15 cellular contexts compared by ENCODE assay signal in the genomic region with DNA sequence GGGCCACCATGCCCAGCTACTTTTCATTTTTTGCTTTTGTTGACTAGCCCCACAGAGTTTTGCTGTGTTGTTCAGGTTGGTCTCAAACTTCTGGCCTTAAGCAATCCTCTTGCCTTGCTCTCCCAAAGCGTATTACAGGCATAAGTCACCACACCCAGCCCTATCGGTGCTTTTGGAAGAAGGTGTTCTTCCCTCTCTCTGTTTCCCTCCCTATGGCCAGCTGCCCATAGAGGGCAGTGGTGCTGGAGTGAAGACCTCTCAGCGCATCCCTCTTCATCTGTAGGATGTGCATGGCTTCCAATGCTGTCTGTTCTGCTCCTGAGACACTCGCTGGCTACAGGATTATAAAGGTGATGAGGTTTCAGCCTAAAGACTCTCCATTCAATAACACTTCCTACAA. TPM values are rescaled to one million over a fixed set of nuclear protein-coding genes. Genes with fewer than 3 reads are reported as not detected.
DNase-seq lines count a peak whose midpoint lies in the region; FAIRE-seq and TF ChIP-seq lines count a peak whose summit lies in the region.
"Had no signal": no experiment of that assay in that cellular context is flagged by ENCODE, and none has a peak within 500 bp of the region (broad histone marks: within the 10 kb centered on the region; RNA-seq: fewer than 3 reads in every experiment).

No MANE protein-coding gene starts in this region.

- H3K4me1 ChIP-seq in Caco-2 (no peaks in the 10 kb centered on the region), SK-N-SH (ENCODE audit: control insufficient read depth in 1 of 2, insufficient read depth in 2 of 2, low read depth in 1 of 2, low read length in 1 of 2) (no peaks in the 10 kb centered on the region)
- H3K4me1 ChIP-seq: uterus had no signal

- H3K4me3 ChIP-seq in Caco-2 (ENCODE audit: low read depth, low read length) (no peak overlapping the region), SK-N-SH (ENCODE audit: low read depth in 2 of 2, low read length in 1 of 2) (no peak overlapping the region), kidney epithelial cell (ENCODE audit: low read depth, low read length) (no peak overlapping the region)
- H3K4me3 ChIP-seq: uterus had no signal

- H3K27ac Mint-ChIP-seq in Caco-2 (ENCODE audit: unreplicated experiment), result no peak overlapping the region

- no peak overlapping the region for H3K4me2 ChIP-seq in SK-N-SH
- H3K4me2 ChIP-seq: KMS-11 had no signal

- H3K27ac ChIP-seq in SK-N-SH (ENCODE audit: low read depth in 2 of 2, low read length in 1 of 2) (no peak overlapping the region), caudate nucleus (ENCODE audit: low read depth, low read length) (no peak overlapping the region)
- H3K27ac ChIP-seq: KMS-11, uterus had no signal

- no peaks in the 10 kb centered on the region for H3K9me3 Mint-ChIP-seq in Caco-2 (ENCODE audit: unreplicated experiment)

- H3K36me3 ChIP-seq in Caco-2 (ENCODE audit: control insufficient read depth, insufficient read depth, low read length), result no peaks in the 10 kb centered on the region
- no peaks in the 10 kb centered on the region for H3K36me3 ChIP-seq in SK-N-SH (replicated peaks in 1 of 2; ENCODE audit: control insufficient read depth in 1 of 2, insufficient read depth in 2 of 2, low read length in 1 of 2)
- no peaks in the 10 kb centered on the region for H3K36me3 ChIP-seq in kidney epithelial cell (ENCODE audit: control insufficient read depth, insufficient read depth, low read length)
- H3K36me3 ChIP-seq: uterus had no signal

- 12% methylated on average over 4 of the region's 4 CpGs for WGBS in SK-N-SH (ENCODE audit: low lambda C conversion rate)

- TF ChIP-seq EP300 in SK-N-SH (IDR thresholded peaks at IDR 0.05; ENCODE audit: borderline replicate concordance in 1 of 2, low read depth in 1 of 2, low read length in 1 of 2), result no peak

- TF ChIP-seq CTCF in Caco-2 (IDR thresholded peaks at IDR 0.05; ENCODE audit: insufficient read depth in 1 of 2, low read depth in 1 of 2, low read length in 1 of 2, severe bottlenecking in 1 of 2, unreplicated experiment in 1 of 2) (peak; percentile 46 to 67), SK-N-SH (IDR thresholded peaks at IDR 0.05) (peak; percentile 28; the same call in 1 of the 2 replicates), kidney epithelial cell (IDR thresholded peaks at IDR 0.05; ENCODE audit: insufficient read depth, low read length, poor library complexity, severe bottlenecking) (peak; percentile 26)

- DNase-seq in Caco-2, result peak in 1 of 2 experiments; percentile 38
- DNase-seq in GM18507 (ENCODE audit: extremely low spot score, insufficient read length, low read depth), result no peak
- DNase-seq in SK-N-SH, result no peak
- DNase-seq in kidney epithelial cell (ENCODE audit: low read depth), result no peak
- DNase-seq in nucleus accumbens (lab: John Stamatoyannopoulos, UW), result no peak
- DNase-seq in caudate nucleus (lab: John Stamatoyannopoulos, UW), result no peak
- DNase-seq in activated CD8-positive, alpha-beta memory T cell treated with anti-CD3 and anti-CD28 coated beads, Interleukin-2, amount 50 U/mL, for 4 hours, result no peak
- no peak for DNase-seq in superior temporal gyrus (ENCODE audit: extremely low spot score)
- DNase-seq: DMS79, HCEC 1CT, NCI-H524 treated with DMSO at 0.1 percent for 48 hours, T-helper 9 cell, uterus had no signal

- no peak for TF ChIP-seq RAD21 in SK-N-SH (IDR thresholded peaks at IDR 0.05; ENCODE audit: low read length)

- intact Hi-C loops in Caco-2 (cut with micrococcal nuclease; ENCODE audit: unreplicated experiment), result no loop called here

- no peaks in the 10 kb centered on the region for H4K20me1 ChIP-seq in SK-N-SH (ENCODE audit: insufficient read depth)

- H3K9me3 ChIP-seq in Caco-2, result no peaks in the 10 kb centered on the region; the same call in 1 of the 2 replicates
- H3K9me3 ChIP-seq in SK-N-SH, result no peaks in the 10 kb centered on the region
- H3K9me3 ChIP-seq: uterus had no signal

- peaks cover 7% of the 10 kb centered on the region for H3K27me3 Mint-ChIP-seq in Caco-2 (ENCODE audit: insufficient read depth, unreplicated experiment)

- H3K27me3 ChIP-seq in Caco-2 (replicated peaks; ENCODE audit: control insufficient read depth, insufficient read depth, low read length) (no peaks in the 10 kb centered on the region; the same call in 1 of the 2 replicates), SK-N-SH (ENCODE audit: insufficient read depth) (peaks cover 64% of the 10 kb centered on the region), kidney epithelial cell (ENCODE audit: control insufficient read depth, insufficient read depth, low read length) (peaks cover 2% of the 10 kb centered on the region)
- H3K27me3 ChIP-seq: uterus had no signal

- FAIRE-seq in GM18507 (lab: Jason Lieb, UNC), result peak; percentile 76
- FAIRE-seq: astrocyte had no signal

- POLR2A ChIA-PET in Caco-2 (lab: Charles Lee) (no interaction called here), SK-N-SH (lab: Yijun Ruan, JAX) (no interaction called here)

- H3K9me2 ChIP-seq in SK-N-SH, result no peaks in the 10 kb centered on the region

- peaks cover 6% of the 10 kb centered on the region for H3K4me1 Mint-ChIP-seq in Caco-2 (ENCODE audit: low read depth, unreplicated experiment)

- CTCF ChIA-PET in Caco-2 (lab: Charles Lee) (interaction anchor here (0.6 kb wide), 1 partner anchor 18 kb away, joined by 3 read pairs; no protein-coding TSS in a partner anchor), SK-N-SH (lab: Yijun Ruan, JAX) (interaction anchor here (1.0 to 1.4 kb wide), 3 partner anchors 11 to 43 kb away, joined by 3 read pairs; no protein-coding TSS in a partner anchor)

- no peaks in the 10 kb centered on the region for H3K36me3 Mint-ChIP-seq in Caco-2 (ENCODE audit: insufficient read depth, unreplicated experiment)

- no peak overlapping the region for H2AFZ ChIP-seq in SK-N-SH (ENCODE audit: low read depth)

- no peaks in the 10 kb centered on the region for H3K79me2 ChIP-seq in SK-N-SH (ENCODE audit: insufficient read depth)

- no TSS peak for BruUV-seq in Caco-2 (replicated peaks; lab: Mats Ljungman, UMichigan)

- no peaks in the 10 kb centered on the region for H3F3A ChIP-seq in SK-N-SH (replicated peaks; ENCODE audit: insufficient read depth)

- no peak overlapping the region for H3K9ac ChIP-seq in SK-N-SH
- H3K9ac ChIP-seq: KMS-11 had no signal

- no peak overlapping the region for H3K4me3 Mint-ChIP-seq in Caco-2 (ENCODE audit: unreplicated experiment)

TF ChIP-seq in SK-N-SH, 30 proteins besides CTCF, POLR2A, EP300 and RAD21 (continues in another document):
- TF ChIP-seq YY1 (IDR thresholded peaks at IDR 0.05; ENCODE audit: low read depth) (no peak), USF1 (IDR thresholded peaks at IDR 0.05; ENCODE audit: borderline replicate concordance, low read depth) (no peak), TEAD4 (IDR thresholded peaks at IDR 0.05; ENCODE audit: borderline replicate concordance, insufficient read depth) (no peak), CHD2 (IDR thresholded peaks at IDR 0.05; ENCODE audit: low read length, partially characterized antibody) (no peak), GABPA (IDR thresholded peaks at IDR 0.05; ENCODE audit: low read depth) (no peak), NRF1 (IDR thresholded peaks at IDR 0.05; ENCODE audit: low read depth, low read length) (no peak), NFIC (IDR thresholded peaks at IDR 0.05; ENCODE audit: borderline replicate concordance) (no peak), MXI1 (IDR thresholded peaks at IDR 0.05; ENCODE audit: low read depth, low read length) (no peak)
- TF ChIP-seq, protein P1, sequence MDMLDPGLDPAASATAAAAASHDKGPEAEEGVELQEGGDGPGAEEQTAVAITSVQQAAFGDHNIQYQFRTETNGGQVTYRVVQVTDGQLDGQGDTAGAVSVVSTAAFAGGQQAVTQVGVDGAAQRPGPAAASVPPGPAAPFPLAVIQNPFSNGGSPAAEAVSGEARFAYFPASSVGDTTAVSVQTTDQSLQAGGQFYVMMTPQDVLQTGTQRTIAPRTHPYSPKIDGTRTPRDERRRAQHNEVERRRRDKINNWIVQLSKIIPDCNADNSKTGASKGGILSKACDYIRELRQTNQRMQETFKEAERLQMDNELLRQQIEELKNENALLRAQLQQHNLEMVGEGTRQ (IDR thresholded peaks at IDR 0.05; ENCODE audit: borderline replicate concordance, low read depth, low read length), result no peak
- TF ChIP-seq, protein P2, sequence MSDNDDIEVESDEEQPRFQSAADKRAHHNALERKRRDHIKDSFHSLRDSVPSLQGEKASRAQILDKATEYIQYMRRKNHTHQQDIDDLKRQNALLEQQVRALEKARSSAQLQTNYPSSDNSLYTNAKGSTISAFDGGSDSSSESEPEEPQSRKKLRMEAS (IDR thresholded peaks at IDR 0.05; ENCODE audit: low read depth), result no peak

RNA-seq across cellular contexts. Expression of gene CD22, which starts 1.3 kb away (rescaled TPM):
- total RNA-seq in Caco-2 (2022) (not detected in 2 replicates), kidney epithelial cell (0.75 and 2.9 TPM in 2 replicates)
- polyA plus RNA-seq in SK-N-SH (2012; rRNA removed), result 0.16 and 0.18 TPM in 2 replicates
- 0.03 TPM in 1 of 2 replicates, not detected in the other for polyA plus RNA-seq in SK-N-SH (2012; cell fraction: cytosol; rRNA removed)
- polyA plus RNA-seq in SK-N-SH (2012; cell fraction: nucleus; rRNA removed), result 0.34 TPM in 1 of 2 replicates, not detected in the other
- total RNA-seq: astrocyte had no signal

RNA-seq across cellular contexts. Expression of gene FFAR1, which starts 20.1 kb away (rescaled TPM):
- not detected in 2 replicates for total RNA-seq in Caco-2 (2022)
- polyA plus RNA-seq in SK-N-SH (2012; rRNA removed), result not detected in 2 replicates
- not detected in 2 replicates for polyA plus RNA-seq in SK-N-SH (2012; cell fraction: cytosol; rRNA removed)
- not detected in 2 replicates for polyA plus RNA-seq in SK-N-SH (2012; cell fraction: nucleus; rRNA removed)
- 0.04 TPM in 1 of 2 replicates, not detected in the other for total RNA-seq in kidney epithelial cell
- total RNA-seq: astrocyte had no signal

RNA-seq across cellular contexts. Expression of gene FFAR3, which starts 30.6 kb away (rescaled TPM):
- total RNA-seq in Caco-2 (2022), result not detected in 2 replicates
- not detected in 2 replicates for polyA plus RNA-seq in SK-N-SH (2012; rRNA removed)
- not detected in 2 replicates for polyA plus RNA-seq in SK-N-SH (2012; cell fraction: cytosol; rRNA removed)
- polyA plus RNA-seq in SK-N-SH (2012; cell fraction: nucleus; rRNA removed), result 0.06 TPM in 1 of 2 replicates, not detected in the other
- total RNA-seq in kidney epithelial cell, result not detected in 2 replicates
- total RNA-seq: astrocyte, uterus had no signal

RNA-seq across cellular contexts. Expression of gene MAG, which starts 35.7 kb away (rescaled TPM):
- 0.41 TPM in 1 of 2 replicates, not detected in the other for total RNA-seq in Caco-2 (2022)
- polyA plus RNA-seq in SK-N-SH (2012; rRNA removed), result not detected in 2 replicates
- polyA plus RNA-seq in SK-N-SH (2012; cell fraction: cytosol; rRNA removed), result not detected in 2 replicates
- not detected in 2 replicates for polyA plus RNA-seq in SK-N-SH (2012; cell fraction: nucleus; rRNA removed)
- 0.04 TPM in 1 of 2 replicates, not detected in the other for total RNA-seq in kidney epithelial cell
- total RNA-seq: astrocyte had no signal

RNA-seq across cellular contexts. Expression of gene GPR42, which starts 43.2 kb away (rescaled TPM):
- total RNA-seq in Caco-2 (2022) (not detected in 2 replicates), kidney epithelial cell (not detected in 2 replicates)
- not detected in 2 replicates for polyA plus RNA-seq in SK-N-SH (2012; rRNA removed)
- polyA plus RNA-seq in SK-N-SH (2012; cell fraction: cytosol; rRNA removed), result not detected in 2 replicates
- not detected in 2 replicates for polyA plus RNA-seq in SK-N-SH (2012; cell fraction: nucleus; rRNA removed)
- total RNA-seq: astrocyte, uterus had no signal
